ENCODE assay signal across 1 cellular context in genomic region chr19:1239420-1239795, GRCh38.
TF ChIP-seq lines count a peak whose summit lies in the region.

No MANE protein-coding gene starts in this region.

TF ChIP-seq in K562, 482 proteins besides CTCF, POLR2A, EP300 and RAD21:
- TF ChIP-seq DPF2 (IDR thresholded peaks at IDR 0.05) (0 out of 2 replicates have a peak, but pooled peaks have one; percentile 22), NR2C1 (IDR thresholded peaks at IDR 0.05) (no peak), NR2C1 (tag; IDR thresholded peaks at IDR 0.05) (no peak), NFATC3 (IDR thresholded peaks at IDR 0.05) (no peak), SPI1 (IDR thresholded peaks at IDR 0.05; ENCODE audit: borderline replicate concordance, low read depth, low read length) (0 out of 2 replicates have a peak, but pooled peaks have one; percentile 19), ZNF146 (CRISPR knock-in tag; IDR thresholded peaks at IDR 0.05; ENCODE audit: unreplicated experiment) (no peak)
